Comparison of ENCODE assay signal across 5 cellular contexts in the genomic region with DNA sequence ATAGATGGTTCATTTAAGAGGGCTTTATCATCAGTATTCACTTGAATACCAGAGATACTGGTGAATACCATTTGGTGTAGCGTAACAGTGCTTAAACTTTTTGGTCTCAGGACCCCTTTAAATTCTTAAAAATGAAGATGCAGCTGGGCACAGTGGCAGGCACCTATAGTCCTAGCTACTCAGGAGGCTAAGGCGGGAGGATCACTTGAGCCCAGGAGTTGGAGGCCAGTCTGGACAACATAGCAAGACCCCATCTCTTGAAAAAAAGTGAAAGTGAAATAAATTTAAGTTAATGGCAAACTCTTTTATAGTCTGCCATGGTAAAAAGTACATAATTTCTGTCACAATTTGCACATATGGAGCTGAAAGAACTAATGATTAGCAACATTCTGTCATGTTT.
"Had no signal": no experiment of that assay in that cellular context is flagged by ENCODE, and none has a peak within 500 bp of the region (broad histone marks: within the 10 kb centered on the region; RNA-seq: fewer than 3 reads in every experiment).

No MANE protein-coding gene starts in this region.

- H3K27ac ChIP-seq: GM23248 had no signal

- H3K36me3 Mint-ChIP-seq: IgD-negative memory B cell had no signal

- H3K9me3 Mint-ChIP-seq: IgD-negative memory B cell had no signal

- H3K27me3 Mint-ChIP-seq: IgD-negative memory B cell had no signal

- H3K4me3 ChIP-seq: GM23248 had no signal

- H3K4me3 Mint-ChIP-seq: H9, IgD-negative memory B cell had no signal

- H2AFZ ChIP-seq: GM23248 had no signal

- DNase-seq: GM23248, H9, HCEC 1CT, KG1 had no signal

- H3K9ac ChIP-seq: GM23248 had no signal

- H3K27ac Mint-ChIP-seq: H9, IgD-negative memory B cell had no signal
